In genomic region chr9:101487443-101487855, GRCh38 we compare ENCODE assay signal across 8 cellular contexts. TPM values are rescaled to one million over a fixed set of nuclear protein-coding genes. Genes with fewer than 3 reads are reported as not detected.
DNase-seq lines count a peak whose midpoint lies in the region; ATAC-seq and TF ChIP-seq lines count a peak whose summit lies in the region.

No MANE protein-coding gene starts in this region.

- TF ChIP-seq POLR2A in right lobe of liver (IDR thresholded peaks at IDR 0.05): no peak

- peak overlapping the region; percentile 86 for H2AFZ ChIP-seq in mammary epithelial cell (ENCODE audit: low read depth, low read length)

- in situ Hi-C loops in mammary epithelial cell (cut with MboI; ENCODE audit: low sequenced_read_pairs in 2 of 2): no loop called here

- H3K79me2 ChIP-seq in mammary epithelial cell (ENCODE audit: insufficient read depth, low read length): no peaks in the 10 kb centered on the region

- H3K9me3 ChIP-seq in mammary epithelial cell (replicated peaks; ENCODE audit: insufficient read depth, low read length) (no peaks in the 10 kb centered on the region), right lobe of liver (no peaks in the 10 kb centered on the region)

- CTCF ChIA-PET in mammary epithelial cell (lab: Charles Lee; ENCODE audit: low non-redundant PET): no interaction called here

- dilution Hi-C loops in mammary epithelial cell (cut with HindIII; ENCODE audit: low sequenced_read_pairs): no loop called here

- H3K27ac ChIP-seq in mammary epithelial cell (ENCODE audit: insufficient read depth, low read depth, low read length): no peak overlapping the region
- peak overlapping the region in 2 of 3 donors; percentile 16 to 59 for H3K27ac ChIP-seq in right lobe of liver
- peak overlapping the region; percentile 87 for H3K27ac ChIP-seq in temporal lobe (ENCODE audit: low read depth, low read length)

- H3K4me2 ChIP-seq in mammary epithelial cell (ENCODE audit: insufficient read depth, low read depth, low read length): peak overlapping the region; percentile 90

- H4K20me1 ChIP-seq in mammary epithelial cell (ENCODE audit: insufficient read depth, low read length): no peaks in the 10 kb centered on the region

- peaks cover 14% of the 10 kb centered on the region for H3K4me1 ChIP-seq in mammary epithelial cell (ENCODE audit: insufficient read depth, low read length)
- peaks cover 0 to 15% (median 3%) of the 10 kb centered on the region in 4 donors for H3K4me1 ChIP-seq in right lobe of liver

- intact Hi-C loops in mammary epithelial cell (cut with micrococcal nuclease): loop anchor here (2.0 kb wide), 1 partner anchor 23 kb away; no protein-coding TSS in a partner anchor
- intact Hi-C loops in right lobe of liver (cut with DNase I): no loop called here

- H3K36me3 ChIP-seq in mammary epithelial cell (ENCODE audit: insufficient read depth, low read length) (no peaks in the 10 kb centered on the region), right lobe of liver (no peaks in the 10 kb centered on the region)

- TF ChIP-seq CTCF in mammary epithelial cell (conservative IDR thresholded peaks at IDR 0.05 in 1 of 2, IDR thresholded peaks at IDR 0.05 in 1 of 2; ENCODE audit: extremely low read depth in 1 of 2, insufficient read depth in 1 of 2, low read depth in 1 of 2, low read length in 2 of 2) (no peak), right lobe of liver (IDR thresholded peaks at IDR 0.05) (no peak)

- H3K27me3 ChIP-seq in mammary epithelial cell (ENCODE audit: insufficient read depth, low read length): peaks cover 3% of the 10 kb centered on the region
- peaks cover 0 to 10% of the 10 kb centered on the region in 2 donors for H3K27me3 ChIP-seq in right lobe of liver

- DNase-seq in DMS79 treated with DMSO at 0.1 percent for 48 hours (lab: John Stamatoyannopoulos, UW) (peak; percentile 37), DMS79 (lab: John Stamatoyannopoulos, UW) (no peak), mammary epithelial cell (no peak), right lobe of liver (no peak), T-helper 1 cell (no peak), putamen (ENCODE audit: low spot score) (no peak)
- no peak for DNase-seq in activated CD4-positive, CD25-positive, alpha-beta regulatory T cell (lab: John Stamatoyannopoulos, UW)

- ATAC-seq in right lobe of liver: peak in 1 of 4 donors; percentile 9

- H3K9ac ChIP-seq in mammary epithelial cell (ENCODE audit: insufficient read depth, low read length): no peak overlapping the region

- no TSS peak for BruUV-seq in mammary epithelial cell (replicated peaks; lab: Mats Ljungman, UMichigan)

- 84% methylated on average over 9 of the region's 9 CpGs for WGBS in mammary epithelial cell (ENCODE audit: low coverage, missing lambda C conversion rate)
- WGBS in right lobe of liver (ENCODE audit: insufficient coverage, low coverage, low lambda C conversion rate, missing lambda C conversion rate): 32% methylated on average over 9 of the region's 9 CpGs

- H3K4me3 ChIP-seq in mammary epithelial cell (replicated peaks in 1 of 3; ENCODE audit: insufficient read depth in 1 of 3, low read depth in 2 of 3, low read length in 3 of 3) (no peak overlapping the region), right lobe of liver (peak overlapping the region in 2 of 3 donors; percentile 47 to 57)

RNA-seq across cellular contexts. Expression of gene RNF20, which starts 46.2 kb away (rescaled TPM):
- total RNA-seq in mammary epithelial cell (10 to 100 TPM; 24.8 to 35.2 TPM), right lobe of liver (10 to 100 TPM in 4 of 6 experiments, 1 to 10 TPM in 2; 8.7 to 19.8 (median 16.1) TPM), temporal lobe (28.8 TPM)
- polyA plus RNA-seq in mammary epithelial cell: 12.5 TPM
- 111 TPM for polyA minus RNA-seq in mammary epithelial cell

RNA-seq across cellular contexts. Expression of gene ALDOB, which starts 51.9 kb away (rescaled TPM):
- total RNA-seq in mammary epithelial cell: not detected
- not detected for polyA plus RNA-seq in mammary epithelial cell
- polyA minus RNA-seq in mammary epithelial cell: not detected
- total RNA-seq in right lobe of liver: 1,000 to 10,000 TPM; 2,876 to 4,505 (median 3,144) TPM
- total RNA-seq in temporal lobe: not detected

Comparison
In these comparisons a context has a peak if more than half of its experiments do, and no peak if none do; other contexts are left out.
1. H3K4me3 ChIP-seq: peak in right lobe of liver (2 of 3); none in mammary epithelial cell (0 of 3).
2. RNA of gene ALDOB, which starts 51.9 kb away (total RNA-seq): 2,876 to 4,505 TPM in right lobe of liver; not detected in mammary epithelial cell and not detected in temporal lobe (single experiment); every median in the first group is over 1,000 times any median in the second.